1 cellular context compared by ENCODE assay signal in the genomic region with DNA sequence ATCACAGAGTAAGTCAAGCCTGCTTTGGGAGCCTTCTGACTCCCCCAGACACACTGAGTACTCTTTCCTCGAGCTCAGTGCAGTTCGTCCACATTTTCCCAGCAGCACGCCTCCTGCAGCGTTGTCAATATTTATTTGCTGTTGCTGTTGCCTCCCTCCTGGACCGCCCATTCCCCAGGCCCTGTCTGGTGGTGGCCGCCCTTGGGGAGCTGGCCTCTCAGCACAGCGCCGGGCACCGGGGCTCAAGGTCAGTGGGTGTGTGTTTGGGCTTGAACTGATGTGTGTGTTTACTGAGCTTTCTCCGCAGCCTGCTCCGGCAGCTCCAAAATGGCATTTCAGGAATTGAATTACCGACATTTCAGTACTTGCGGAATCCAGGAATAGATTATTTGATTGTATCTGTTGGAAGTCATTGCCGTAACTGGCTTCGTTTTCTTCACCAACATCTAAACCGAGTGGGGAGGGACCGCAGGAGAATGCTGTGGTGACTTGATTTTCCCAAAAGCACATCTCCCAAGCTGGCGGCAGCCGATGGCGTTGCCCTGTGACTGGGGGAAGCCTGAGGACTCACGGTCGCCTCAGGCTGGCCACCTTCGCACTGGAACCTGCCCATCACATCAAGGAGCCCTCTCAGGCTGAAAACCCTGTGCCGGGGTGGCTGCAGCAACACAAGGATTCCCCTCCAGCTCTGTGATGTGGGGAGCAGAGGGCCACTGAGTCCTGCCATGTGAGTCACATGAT.
TF ChIP-seq lines count a peak whose summit lies in the region.

No MANE protein-coding gene starts in this region.

TF ChIP-seq in HepG2, 621 proteins besides CTCF, POLR2A, EP300 and RAD21 (continued from another document and continues in another):
- TF ChIP-seq HNF1A (IDR thresholded peaks at IDR 0.05; ENCODE audit: low read depth) = peak; percentile 48; the same call in 1 of the 2 replicates
- TF ChIP-seq HNF1A (CRISPR knock-in tag; IDR thresholded peaks at IDR 0.05; ENCODE audit: borderline replicate concordance) = peak; percentile 71; the same call in 1 of the 2 replicates
- peak; percentile 79; the same call in 1 of the 2 replicates for TF ChIP-seq ZMAT3 (CRISPR knock-in tag; conservative IDR thresholded peaks at IDR 0.05)
- no peak; the same call in 1 of the 2 replicates for TF ChIP-seq LCORL (IDR thresholded peaks at IDR 0.05)
- TF ChIP-seq LCORL (CRISPR knock-in tag; IDR thresholded peaks at IDR 0.05) = peak; percentile 98
- TF ChIP-seq, protein P1, sequence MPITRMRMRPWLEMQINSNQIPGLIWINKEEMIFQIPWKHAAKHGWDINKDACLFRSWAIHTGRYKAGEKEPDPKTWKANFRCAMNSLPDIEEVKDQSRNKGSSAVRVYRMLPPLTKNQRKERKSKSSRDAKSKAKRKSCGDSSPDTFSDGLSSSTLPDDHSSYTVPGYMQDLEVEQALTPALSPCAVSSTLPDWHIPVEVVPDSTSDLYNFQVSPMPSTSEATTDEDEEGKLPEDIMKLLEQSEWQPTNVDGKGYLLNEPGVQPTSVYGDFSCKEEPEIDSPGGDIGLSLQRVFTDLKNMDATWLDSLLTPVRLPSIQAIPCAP (CRISPR knock-in tag; IDR thresholded peaks at IDR 0.05; ENCODE audit: low read depth) = no peak
- peak; percentile 55; the same call in 1 of the 2 replicates for TF ChIP-seq MTERF4 (CRISPR knock-in tag; IDR thresholded peaks at IDR 0.05)
- TF ChIP-seq, protein P2, sequence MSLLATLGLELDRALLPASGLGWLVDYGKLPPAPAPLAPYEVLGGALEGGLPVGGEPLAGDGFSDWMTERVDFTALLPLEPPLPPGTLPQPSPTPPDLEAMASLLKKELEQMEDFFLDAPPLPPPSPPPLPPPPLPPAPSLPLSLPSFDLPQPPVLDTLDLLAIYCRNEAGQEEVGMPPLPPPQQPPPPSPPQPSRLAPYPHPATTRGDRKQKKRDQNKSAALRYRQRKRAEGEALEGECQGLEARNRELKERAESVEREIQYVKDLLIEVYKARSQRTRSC (CRISPR knock-in tag; IDR thresholded peaks at IDR 0.05; ENCODE audit: low read depth) = no peak
- TF ChIP-seq, protein P3, sequence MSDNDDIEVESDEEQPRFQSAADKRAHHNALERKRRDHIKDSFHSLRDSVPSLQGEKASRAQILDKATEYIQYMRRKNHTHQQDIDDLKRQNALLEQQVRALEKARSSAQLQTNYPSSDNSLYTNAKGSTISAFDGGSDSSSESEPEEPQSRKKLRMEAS (IDR thresholded peaks at IDR 0.05) = peak; percentile 97
- no peak for TF ChIP-seq THAP7 (CRISPR knock-in tag; IDR thresholded peaks at IDR 0.05)
- TF ChIP-seq STAT5B (CRISPR knock-in tag; IDR thresholded peaks at IDR 0.05) = no peak
- peak; percentile 48; the same call in 1 of the 2 replicates for TF ChIP-seq NR2F2 (IDR thresholded peaks at IDR 0.05; ENCODE audit: borderline replicate concordance, low read depth)
- no peak for TF ChIP-seq ZBTB49 (CRISPR knock-in tag; IDR thresholded peaks at IDR 0.05; ENCODE audit: borderline replicate concordance)
- TF ChIP-seq SKI (IDR thresholded peaks at IDR 0.05; ENCODE audit: partially characterized antibody) = peak; percentile 99
- peak; percentile 94 for TF ChIP-seq XRCC5 (optimal IDR thresholded peaks at IDR 0.05; ENCODE audit: low read length)
- no peak for TF ChIP-seq ZNF570 (CRISPR knock-in tag; IDR thresholded peaks at IDR 0.05; ENCODE audit: borderline replicate concordance)
- TF ChIP-seq MTF2 (CRISPR knock-in tag; IDR thresholded peaks at IDR 0.05; ENCODE audit: borderline replicate concordance) = no peak
- TF ChIP-seq RXRA (CRISPR knock-in tag; IDR thresholded peaks at IDR 0.05) = peak; percentile 98
- TF ChIP-seq ZNF749 (CRISPR knock-in tag; IDR thresholded peaks at IDR 0.05; ENCODE audit: borderline replicate concordance) = no peak
- TF ChIP-seq ZNF646 (CRISPR knock-in tag; IDR thresholded peaks at IDR 0.05) = peak; percentile 84
- peak; percentile 74; the same call in 1 of the 2 replicates for TF ChIP-seq DPF2 (CRISPR knock-in tag; IDR thresholded peaks at IDR 0.05; ENCODE audit: borderline replicate concordance, low read depth)
- peak; percentile 94 for TF ChIP-seq ZNF512B (CRISPR knock-in tag; IDR thresholded peaks at IDR 0.05; ENCODE audit: borderline replicate concordance)
- peak; percentile 57; the same call in 1 of the 2 replicates for TF ChIP-seq MED13 (CRISPR knock-in tag; IDR thresholded peaks at IDR 0.05)
- TF ChIP-seq TCF7 (IDR thresholded peaks at IDR 0.05; ENCODE audit: low read depth) = peak; percentile 62; the same call in 1 of the 2 replicates
- 0 out of 2 replicates have a peak, but pooled peaks have one; percentile 61 for TF ChIP-seq MAZ (IDR thresholded peaks at IDR 0.05; ENCODE audit: borderline replicate concordance, low read depth, low read length)
- TF ChIP-seq MAZ (CRISPR knock-in tag; IDR thresholded peaks at IDR 0.05; ENCODE audit: low read depth) = peak; percentile 67; the same call in 1 of the 2 replicates
- TF ChIP-seq PAF1 (CRISPR knock-in tag; IDR thresholded peaks at IDR 0.05) = no peak
- no peak for TF ChIP-seq CHD4 (IDR thresholded peaks at IDR 0.05; ENCODE audit: borderline replicate concordance, low read length)
- TF ChIP-seq, protein P4, sequence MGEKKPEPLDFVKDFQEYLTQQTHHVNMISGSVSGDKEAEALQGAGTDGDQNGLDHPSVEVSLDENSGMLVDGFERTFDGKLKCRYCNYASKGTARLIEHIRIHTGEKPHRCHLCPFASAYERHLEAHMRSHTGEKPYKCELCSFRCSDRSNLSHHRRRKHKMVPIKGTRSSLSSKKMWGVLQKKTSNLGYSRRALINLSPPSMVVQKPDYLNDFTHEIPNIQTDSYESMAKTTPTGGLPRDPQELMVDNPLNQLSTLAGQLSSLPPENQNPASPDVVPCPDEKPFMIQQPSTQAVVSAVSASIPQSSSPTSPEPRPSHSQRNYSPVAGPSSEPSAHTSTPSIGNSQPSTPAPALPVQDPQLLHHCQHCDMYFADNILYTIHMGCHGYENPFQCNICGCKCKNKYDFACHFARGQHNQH (CRISPR knock-in tag; IDR thresholded peaks at IDR 0.05) = peak; percentile 97
- no peak for TF ChIP-seq ZNF672 (CRISPR knock-in tag; IDR thresholded peaks at IDR 0.05)
- no peak; the same call in 1 of the 2 replicates for TF ChIP-seq RFXANK (CRISPR knock-in tag; IDR thresholded peaks at IDR 0.05)
